ENCODE assay signal across 17 cellular contexts in genomic region chr2:134946073-134946472, GRCh38. TPM values are rescaled to one million over a fixed set of nuclear protein-coding genes. Genes with fewer than 3 reads are reported as not detected.
DNase-seq lines count a peak whose midpoint lies in the region; ATAC-seq, FAIRE-seq and TF ChIP-seq lines count a peak whose summit lies in the region.
"Had no signal": no experiment of that assay in that cellular context is flagged by ENCODE, and none has a peak within 500 bp of the region (broad histone marks: within the 10 kb centered on the region; RNA-seq: fewer than 3 reads in every experiment).

No MANE protein-coding gene starts in this region.

- peak; percentile 9 for FAIRE-seq in HTR-8/SVneo (lab: Jason Lieb, UNC)
- FAIRE-seq: A204.1 had no signal

- no peak for ATAC-seq in stimulated activated naive CD8-positive, alpha-beta T cell treated with anti-CD3 and anti-CD28 coated beads, Interleukin-15, Interleukin-2, amounts not matched to agents 100 U/mL and 50 U/mL, for 24 hours
- no peak for ATAC-seq in HG03039 (IDR thresholded peaks at IDR 0.05; ENCODE audit: unreplicated experiment)

- H3K4me1 Mint-ChIP-seq in stimulated activated naive CD8-positive, alpha-beta T cell treated with anti-CD3 and anti-CD28 coated beads, Interleukin-15, Interleukin-2, amounts not matched to agents 100 ng/mL and 50 ng/mL, for 24 hours (ENCODE audit: low read depth), result peaks cover 47% of the 10 kb centered on the region
- H3K4me1 Mint-ChIP-seq in endothelial cell (ENCODE audit: unreplicated experiment), result peaks cover 3% of the 10 kb centered on the region

- no peak overlapping the region for H3K4me3 Mint-ChIP-seq in stimulated activated naive CD8-positive, alpha-beta T cell treated with anti-CD3 and anti-CD28 coated beads, Interleukin-15, Interleukin-2, amounts not matched to agents 100 ng/mL and 50 ng/mL, for 24 hours
- no peak overlapping the region for H3K4me3 Mint-ChIP-seq in endothelial cell (ENCODE audit: unreplicated experiment)
- H3K4me3 Mint-ChIP-seq: B cell; CD8-positive, alpha-beta memory T cell; H9 had no signal

- TF ChIP-seq CTCF in endothelial cell (IDR thresholded peaks at IDR 0.05; ENCODE audit: unreplicated experiment), result no peak

- no peaks in the 10 kb centered on the region for H3K27me3 Mint-ChIP-seq in stimulated activated naive CD8-positive, alpha-beta T cell treated with anti-CD3 and anti-CD28 coated beads, Interleukin-15, Interleukin-2, amounts not matched to agents 100 ng/mL and 50 ng/mL, for 24 hours
- H3K27me3 Mint-ChIP-seq in endothelial cell (ENCODE audit: unreplicated experiment), result peaks cover 2% of the 10 kb centered on the region
- H3K27me3 Mint-ChIP-seq: B cell; CD8-positive, alpha-beta memory T cell had no signal

- peak overlapping the region; percentile 22 for H3K27ac Mint-ChIP-seq in stimulated activated naive CD8-positive, alpha-beta T cell treated with anti-CD3 and anti-CD28 coated beads, Interleukin-15, Interleukin-2, amounts not matched to agents 100 ng/mL and 50 ng/mL, for 24 hours
- peak overlapping the region; percentile 30 for H3K27ac Mint-ChIP-seq in endothelial cell (ENCODE audit: unreplicated experiment)
- H3K27ac Mint-ChIP-seq: B cell had no signal

- no peak for DNase-seq in stimulated activated naive CD8-positive, alpha-beta T cell treated with anti-CD3 and anti-CD28 coated beads, Interleukin-15, Interleukin-2, amounts not matched to agents 100 U/mL and 50 U/mL, for 24 hours
- DNase-seq in HTR-8/SVneo (ENCODE audit: insufficient read length, low spot score), result no peak
- DNase-seq in endothelial cell (ENCODE audit: low spot score), result no peak
- no peak for DNase-seq in GM19240 (ENCODE audit: insufficient read length, low spot score)
- DNase-seq in cortex of kidney (lab: John Stamatoyannopoulos, UW), result no peak
- DNase-seq: C1 segment of cervical spinal cord; CD8-positive, alpha-beta memory T cell; DMS53; GF-D8; GOT3; H9; IMR-90; KBM-7 had no signal

- peaks cover 81% of the 10 kb centered on the region for H3K36me3 Mint-ChIP-seq in stimulated activated naive CD8-positive, alpha-beta T cell treated with anti-CD3 and anti-CD28 coated beads, Interleukin-15, Interleukin-2, amounts not matched to agents 100 ng/mL and 50 ng/mL, for 24 hours (ENCODE audit: low read depth)
- H3K36me3 Mint-ChIP-seq in endothelial cell (ENCODE audit: low read depth, unreplicated experiment), result peaks cover 22% of the 10 kb centered on the region

- no peaks in the 10 kb centered on the region for H3K9me3 Mint-ChIP-seq in stimulated activated naive CD8-positive, alpha-beta T cell treated with anti-CD3 and anti-CD28 coated beads, Interleukin-15, Interleukin-2, amounts not matched to agents 100 ng/mL and 50 ng/mL, for 24 hours
- H3K9me3 Mint-ChIP-seq in endothelial cell (ENCODE audit: unreplicated experiment), result no peaks in the 10 kb centered on the region
- H3K9me3 Mint-ChIP-seq: CD8-positive, alpha-beta memory T cell; H9 had no signal

RNA-seq across cellular contexts. Expression of gene CCNT2, which starts 27.5 kb away (rescaled TPM):
- total RNA-seq in endothelial cell (ENCODE audit: unreplicated experiment), result 49.5 TPM
